In genomic region chr2:230798769-230799399, GRCh38 we compare ENCODE assay signal across 8 cellular contexts.
A peak's percentile ranks its signal among the peaks of the same experiment; 100 is the strongest.
DNase-seq lines count a peak whose midpoint lies in the region; ATAC-seq, FAIRE-seq and TF ChIP-seq lines count a peak whose summit lies in the region.

No MANE protein-coding gene starts in this region.

- TF ChIP-seq POLR2A in GM12892 (IDR thresholded peaks at IDR 0.05; ENCODE audit: low read depth, low read length) (no peak), gastroesophageal sphincter (IDR thresholded peaks at IDR 0.05) (no peak)

- peaks cover 0 to 35% of the 10 kb centered on the region in 2 donors for H3K36me3 ChIP-seq in gastroesophageal sphincter
- H3K36me3 ChIP-seq in small intestine (ENCODE audit: control insufficient read depth in 2 of 2, insufficient read depth in 2 of 2, low read length in 2 of 2): peaks cover 0 to 11% of the 10 kb centered on the region in 2 donors

- H3K27ac ChIP-seq in gastroesophageal sphincter (no peak overlapping the region), small intestine (ENCODE audit: low read depth in 1 of 2, low read length in 1 of 2) (no peak overlapping the region)

- TF ChIP-seq CTCF in CD14-positive monocyte (IDR thresholded peaks at IDR 0.05) (peak; percentile 80), gastroesophageal sphincter (IDR thresholded peaks at IDR 0.05) (peak; percentile 43 to 69 (median 58))
- peak; percentile 93 for TF ChIP-seq CTCF in activated CD8-positive, alpha-beta T cell treated with anti-CD3 and anti-CD28 coated beads for 36 hours (IDR thresholded peaks at IDR 0.05)

- FAIRE-seq in GM12892 (lab: Jason Lieb, UNC): peak; percentile 82
- peak; percentile 10 for FAIRE-seq in small intestine (lab: Jason Lieb, UNC)

- CTCF ChIA-PET in activated CD8-positive, alpha-beta T cell treated with anti-CD3 and anti-CD28 coated beads for 36 hours (lab: Charles Lee): interaction anchor here (0.6 to 3.4 kb wide), 60 partner anchors 10 to 790 kb away, joined by 3 to 65 read pairs (median 4); partner anchors contain the start of genes CAB39 and SP140L

- H3K4me1 ChIP-seq in gastroesophageal sphincter (peaks cover 3 to 55% (median 10%) of the 10 kb centered on the region in 3 donors), small intestine (ENCODE audit: control insufficient read depth in 2 of 2, insufficient read depth in 1 of 2, low read depth in 1 of 2, low read length in 1 of 2) (peaks cover 0 to 2% of the 10 kb centered on the region in 2 donors)

- peak overlapping the region in 1 of 7 donors; percentile 21 for H3K27ac Mint-ChIP-seq in CD14-positive monocyte
- peak overlapping the region; percentile 69 for H3K27ac Mint-ChIP-seq in activated CD8-positive, alpha-beta T cell treated with anti-CD3 and anti-CD28 coated beads for 36 hours

- TF ChIP-seq EP300 in gastroesophageal sphincter (IDR thresholded peaks at IDR 0.05): no peak

- peaks cover 0 to 3% (median 0%) of the 10 kb centered on the region in 7 donors for H3K9me3 Mint-ChIP-seq in CD14-positive monocyte
- H3K9me3 Mint-ChIP-seq in activated CD8-positive, alpha-beta T cell treated with anti-CD3 and anti-CD28 coated beads for 36 hours: peaks cover 3% of the 10 kb centered on the region

- peaks cover 48 to 52% of the 10 kb centered on the region in 2 donors for H3K36me3 Mint-ChIP-seq in CD14-positive monocyte
- peaks cover 66% of the 10 kb centered on the region for H3K36me3 Mint-ChIP-seq in activated CD8-positive, alpha-beta T cell treated with anti-CD3 and anti-CD28 coated beads for 36 hours (ENCODE audit: low read depth)

- POLR2A ChIA-PET in activated CD8-positive, alpha-beta T cell treated with anti-CD3 and anti-CD28 coated beads for 36 hours (lab: Charles Lee): interaction anchor here (0.6 to 1.7 kb wide), 5 partner anchors 31 to 140 kb away, joined by 3 to 9 read pairs (median 4); no protein-coding TSS in a partner anchor

- DNase-seq in CD14-positive monocyte (ENCODE audit: low spot score) (no peak), GM12892 (ENCODE audit: insufficient read length) (no peak), NCI-H524 treated with DMSO at 0.1 percent for 48 hours (lab: John Stamatoyannopoulos, UW) (peak; percentile 18), small intestine (peak; percentile 59)
- peak; percentile 58 for DNase-seq in activated CD8-positive, alpha-beta T cell treated with anti-CD3 and anti-CD28 coated beads for 36 hours

- no peaks in the 10 kb centered on the region for H3K9me3 ChIP-seq in gastroesophageal sphincter
- no peaks in the 10 kb centered on the region for H3K9me3 ChIP-seq in small intestine (ENCODE audit: control insufficient read depth, low read depth)

- ATAC-seq in activated CD8-positive, alpha-beta T cell treated with anti-CD3 and anti-CD28 coated beads for 36 hours: no peak
- ATAC-seq in gastroesophageal sphincter (no peak), HG02973 (IDR thresholded peaks at IDR 0.05; ENCODE audit: unreplicated experiment) (no peak), HG02610 (IDR thresholded peaks at IDR 0.05; ENCODE audit: unreplicated experiment) (no peak)

- H3K4me1 Mint-ChIP-seq in CD14-positive monocyte: peaks cover 27% of the 10 kb centered on the region
- H3K4me1 Mint-ChIP-seq in activated CD8-positive, alpha-beta T cell treated with anti-CD3 and anti-CD28 coated beads for 36 hours (ENCODE audit: low read depth): peaks cover 16% of the 10 kb centered on the region

- intact Hi-C loops in CD14-positive monocyte (cut with micrococcal nuclease): loop anchor here (5.0 to 10.0 kb wide), 2 partner anchors 134 to 387 kb away; no protein-coding TSS in a partner anchor
- intact Hi-C loops in activated CD8-positive, alpha-beta T cell treated with anti-CD3 and anti-CD28 coated beads for 36 hours (cut with micrococcal nuclease): loop anchor here (2.0 to 10.0 kb wide), 4 partner anchors 84 to 474 kb away; partner anchors contain the start of gene SP140L

- H3K4me3 Mint-ChIP-seq in CD14-positive monocyte: no peak overlapping the region
- no peak overlapping the region for H3K4me3 Mint-ChIP-seq in activated CD8-positive, alpha-beta T cell treated with anti-CD3 and anti-CD28 coated beads for 36 hours

- H3K27me3 ChIP-seq in gastroesophageal sphincter (no peaks in the 10 kb centered on the region), small intestine (ENCODE audit: control insufficient read depth in 2 of 2, insufficient read depth in 2 of 2, low read length in 2 of 2) (no peaks in the 10 kb centered on the region)

- H3K4me3 ChIP-seq in gastroesophageal sphincter: no peak overlapping the region
- no peak overlapping the region for H3K4me3 ChIP-seq in small intestine (ENCODE audit: low read depth in 1 of 2, low read length in 2 of 2)

- WGBS in gastroesophageal sphincter (ENCODE audit: low coverage in 1 of 2), 2 donors: 34 to 44% methylated on average over 3 to 4 of the region's 4 CpGs
- 53 to 56% (median 54%) methylated on average over 4 of the region's 4 CpGs for WGBS in small intestine, 3 donors

- peaks cover 0 to under 1% (median 0%) of the 10 kb centered on the region in 3 donors for H3K27me3 Mint-ChIP-seq in CD14-positive monocyte (ENCODE audit: low read depth in 3 of 3)
- no peaks in the 10 kb centered on the region for H3K27me3 Mint-ChIP-seq in activated CD8-positive, alpha-beta T cell treated with anti-CD3 and anti-CD28 coated beads for 36 hours

Comparison
In these comparisons a context has a peak if more than half of its experiments do, and no peak if none do; other contexts are left out.
1. DNase-seq: peak in NCI-H524 treated with DMSO at 0.1 percent for 48 hours (single experiment), activated CD8-positive, alpha-beta T cell treated with anti-CD3 and anti-CD28 coated beads for 36 hours (single experiment) and small intestine (single experiment); none in CD14-positive monocyte (single experiment) and GM12892 (single experiment).
2. Peak in every context shown above with its lines, with median percentiles within 50 percentile points of each other: CTCF ChIP-seq.